ENCODE assay signal across 1 cellular context in the genomic region with DNA sequence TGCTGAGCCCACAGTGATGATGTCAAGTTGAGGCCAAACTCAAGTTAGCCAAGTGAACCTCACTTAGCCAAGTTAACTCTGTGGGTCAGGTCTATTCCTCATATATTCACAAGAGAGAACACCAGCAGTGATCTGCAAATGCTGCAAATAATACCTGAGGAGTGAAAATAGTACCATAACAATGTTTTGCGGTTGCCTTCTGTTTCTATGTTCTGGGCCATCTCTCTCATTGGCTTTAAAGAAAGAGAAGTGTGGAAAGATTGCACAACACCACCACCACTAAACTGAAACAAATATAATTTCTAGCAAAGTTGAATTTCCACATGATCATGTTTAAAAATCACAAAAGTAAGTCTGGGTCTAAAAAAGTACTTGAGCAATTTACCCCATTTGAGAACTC.
TF ChIP-seq lines count a peak whose summit lies in the region.

No MANE protein-coding gene starts in this region.

TF ChIP-seq in GM12878, 131 proteins besides CTCF, POLR2A, EP300 and RAD21 (continued from another document):
- TF ChIP-seq CBX3 (IDR thresholded peaks at IDR 0.05; ENCODE audit: borderline replicate concordance, low read depth), result no peak
- TF ChIP-seq, protein P1, sequence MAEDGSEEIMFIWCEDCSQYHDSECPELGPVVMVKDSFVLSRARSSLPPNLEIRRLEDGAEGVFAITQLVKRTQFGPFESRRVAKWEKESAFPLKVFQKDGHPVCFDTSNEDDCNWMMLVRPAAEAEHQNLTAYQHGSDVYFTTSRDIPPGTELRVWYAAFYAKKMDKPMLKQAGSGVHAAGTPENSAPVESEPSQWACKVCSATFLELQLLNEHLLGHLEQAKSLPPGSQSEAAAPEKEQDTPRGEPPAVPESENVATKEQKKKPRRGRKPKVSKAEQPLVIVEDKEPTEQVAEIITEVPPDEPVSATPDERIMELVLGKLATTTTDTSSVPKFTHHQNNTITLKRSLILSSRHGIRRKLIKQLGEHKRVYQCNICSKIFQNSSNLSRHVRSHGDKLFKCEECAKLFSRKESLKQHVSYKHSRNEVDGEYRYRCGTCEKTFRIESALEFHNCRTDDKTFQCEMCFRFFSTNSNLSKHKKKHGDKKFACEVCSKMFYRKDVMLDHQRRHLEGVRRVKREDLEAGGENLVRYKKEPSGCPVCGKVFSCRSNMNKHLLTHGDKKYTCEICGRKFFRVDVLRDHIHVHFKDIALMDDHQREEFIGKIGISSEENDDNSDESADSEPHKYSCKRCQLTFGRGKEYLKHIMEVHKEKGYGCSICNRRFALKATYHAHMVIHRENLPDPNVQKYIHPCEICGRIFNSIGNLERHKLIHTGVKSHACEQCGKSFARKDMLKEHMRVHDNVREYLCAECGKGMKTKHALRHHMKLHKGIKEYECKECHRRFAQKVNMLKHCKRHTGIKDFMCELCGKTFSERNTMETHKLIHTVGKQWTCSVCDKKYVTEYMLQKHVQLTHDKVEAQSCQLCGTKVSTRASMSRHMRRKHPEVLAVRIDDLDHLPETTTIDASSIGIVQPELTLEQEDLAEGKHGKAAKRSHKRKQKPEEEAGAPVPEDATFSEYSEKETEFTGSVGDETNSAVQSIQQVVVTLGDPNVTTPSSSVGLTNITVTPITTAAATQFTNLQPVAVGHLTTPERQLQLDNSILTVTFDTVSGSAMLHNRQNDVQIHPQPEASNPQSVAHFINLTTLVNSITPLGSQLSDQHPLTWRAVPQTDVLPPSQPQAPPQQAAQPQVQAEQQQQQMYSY (CRISPR knock-in tag; IDR thresholded peaks at IDR 0.05), result no peak
- no peak for TF ChIP-seq SP1 (IDR thresholded peaks at IDR 0.05; ENCODE audit: low read depth, low read length)
TF ChIP-seq in GM12878: peak in this region for 0.
